Comparison of ENCODE assay signal across 17 cellular contexts in the genomic region with DNA sequence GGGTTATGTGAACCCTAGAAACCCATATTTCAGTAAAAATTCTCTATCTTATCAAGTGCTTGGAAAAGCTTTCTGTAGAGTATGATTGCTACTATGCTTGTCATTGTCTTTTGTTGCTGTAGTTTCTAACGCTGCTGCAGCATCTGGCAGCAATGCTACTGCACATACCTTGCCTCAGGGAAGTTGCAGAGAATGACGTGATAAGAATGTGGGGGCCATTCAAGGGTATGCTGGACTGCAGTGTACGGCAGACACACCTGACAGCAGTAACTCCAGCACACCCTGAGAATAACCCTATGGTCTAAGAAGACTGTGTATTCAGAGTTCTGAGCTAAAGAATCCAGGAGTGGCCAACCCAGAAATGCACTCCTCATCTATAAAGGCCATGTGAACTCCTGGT. TPM values are rescaled to one million over a fixed set of nuclear protein-coding genes. Genes with fewer than 3 reads are reported as not detected.
DNase-seq lines count a peak whose midpoint lies in the region; ATAC-seq and TF ChIP-seq lines count a peak whose summit lies in the region.
"Had no signal": no experiment of that assay in that cellular context is flagged by ENCODE, and none has a peak within 500 bp of the region (broad histone marks: within the 10 kb centered on the region; RNA-seq: fewer than 3 reads in every experiment).

No MANE protein-coding gene starts in this region.

- H3K27me3 ChIP-seq in adipocyte (replicated peaks; ENCODE audit: control insufficient read depth, insufficient read depth, low read length), result no peaks in the 10 kb centered on the region
- no peaks in the 10 kb centered on the region for H3K27me3 ChIP-seq in dorsolateral prefrontal cortex

- no peak overlapping the region for H3K27ac Mint-ChIP-seq in glutamatergic neuron (ENCODE audit: unreplicated experiment)
- no peak overlapping the region for H3K27ac Mint-ChIP-seq in activated T-helper 17 cell treated with anti-CD3 and anti-CD28 coated beads, Interleukin-2, amount 50 U/mL, for 72 hours
- H3K27ac Mint-ChIP-seq: CD8-positive, alpha-beta T cell; HFFc6 had no signal

- intact Hi-C loops in sciatic nerve (cut with DNase I), result no loop called here
- intact Hi-C loops in dorsolateral prefrontal cortex (cut with DNase I), result no loop called here

- H3K36me3 ChIP-seq in adipocyte (ENCODE audit: control insufficient read depth, insufficient read depth, low read length, severe bottlenecking), result peaks cover 60% of the 10 kb centered on the region

- H3K27ac ChIP-seq in dorsolateral prefrontal cortex, result no peak overlapping the region

- no peaks in the 10 kb centered on the region for H3K9me3 Mint-ChIP-seq in glutamatergic neuron (ENCODE audit: unreplicated experiment)
- no peaks in the 10 kb centered on the region for H3K9me3 Mint-ChIP-seq in activated T-helper 17 cell treated with anti-CD3 and anti-CD28 coated beads, Interleukin-2, amount 50 U/mL, for 72 hours
- H3K9me3 Mint-ChIP-seq: CD8-positive, alpha-beta T cell; HFFc6 had no signal

- peaks cover 13% of the 10 kb centered on the region for H3K36me3 Mint-ChIP-seq in glutamatergic neuron (ENCODE audit: unreplicated experiment)
- H3K36me3 Mint-ChIP-seq in activated T-helper 17 cell treated with anti-CD3 and anti-CD28 coated beads, Interleukin-2, amount 50 U/mL, for 72 hours (ENCODE audit: low read depth), result peaks cover 46% of the 10 kb centered on the region

- no peak overlapping the region for H3K9ac ChIP-seq in adipocyte (ENCODE audit: low read length)

- no peaks in the 10 kb centered on the region for H3K4me1 Mint-ChIP-seq in glutamatergic neuron (ENCODE audit: low read depth, unreplicated experiment)
- H3K4me1 Mint-ChIP-seq in activated T-helper 17 cell treated with anti-CD3 and anti-CD28 coated beads, Interleukin-2, amount 50 U/mL, for 72 hours, result peaks cover 8% of the 10 kb centered on the region

- TF ChIP-seq CTCF in glutamatergic neuron (IDR thresholded peaks at IDR 0.05; ENCODE audit: partially characterized antibody, unreplicated experiment) (no peak), dorsolateral prefrontal cortex (IDR thresholded peaks at IDR 0.05 in 54 of 56, conservative IDR thresholded peaks at IDR 0.05 in 2 of 56; ENCODE audit: low read depth in 1 of 56, partially characterized antibody in 56 of 56) (no peak)

- H3K4me3 ChIP-seq in adipocyte (ENCODE audit: low read length), result no peak overlapping the region
- H3K4me3 ChIP-seq in dorsolateral prefrontal cortex, result no peak overlapping the region

- H3K4me1 ChIP-seq in adipocyte (ENCODE audit: control insufficient read depth, insufficient read depth, low read length), result no peaks in the 10 kb centered on the region

- no peak overlapping the region for H3K4me3 Mint-ChIP-seq in glutamatergic neuron (ENCODE audit: unreplicated experiment)
- no peak overlapping the region for H3K4me3 Mint-ChIP-seq in activated T-helper 17 cell treated with anti-CD3 and anti-CD28 coated beads, Interleukin-2, amount 50 U/mL, for 72 hours
- H3K4me3 Mint-ChIP-seq: CD14-positive monocyte; CD8-positive, alpha-beta T cell; HFFc6 had no signal

- no peaks in the 10 kb centered on the region for H3K9me3 ChIP-seq in adipocyte (ENCODE audit: control insufficient read depth, low read length)

- DNase-seq in ELF-1 (ENCODE audit: low read depth, low spot score) (peak; percentile 45), adipocyte (ENCODE audit: low read depth) (peak; percentile 16), islet precursor cell (peak; percentile 84), sciatic nerve (ENCODE audit: low spot score) (no peak), glutamatergic neuron (no peak), dorsolateral prefrontal cortex (no peak)
- DNase-seq: CD8-positive, alpha-beta T cell; COR-L47; DND-41; GF-D8; HCEC 1CT; HFFc6 had no signal

- H3K27me3 Mint-ChIP-seq in glutamatergic neuron (ENCODE audit: unreplicated experiment), result no peaks in the 10 kb centered on the region
- no peaks in the 10 kb centered on the region for H3K27me3 Mint-ChIP-seq in activated T-helper 17 cell treated with anti-CD3 and anti-CD28 coated beads, Interleukin-2, amount 50 U/mL, for 72 hours

- peak; percentile 15 for ATAC-seq in sciatic nerve
- ATAC-seq in activated T-helper 17 cell treated with anti-CD3 and anti-CD28 coated beads, Interleukin-2, amount 50 U/mL, for 72 hours (replicated peaks), result no peak
- ATAC-seq: CD8-positive, alpha-beta T cell had no signal

RNA-seq across cellular contexts. Expression of a gene that starts 20.5 kb away (rescaled TPM):
- 32.1 TPM for total RNA-seq in sciatic nerve
- 13.7 TPM for total RNA-seq in glutamatergic neuron (ENCODE audit: unreplicated experiment)
- 10 to 100 TPM; 12.0 to 29.0 (median 18.5) TPM for total RNA-seq in dorsolateral prefrontal cortex
- total RNA-seq in activated T-helper 17 cell treated with anti-CD3 and anti-CD28 coated beads, Interleukin-2, amount 50 U/mL, for 72 hours, result 10 to 100 TPM; 27.2 to 29.9 TPM

RNA-seq across cellular contexts. Expression of a gene that starts 22.0 kb away (rescaled TPM):
- not detected for total RNA-seq in sciatic nerve
- 0.39 TPM for total RNA-seq in glutamatergic neuron (ENCODE audit: unreplicated experiment)
- 1 to 10 TPM in 6 of 120 experiments, under 1 TPM in 22, not detected in 92; 0.42 to 1.9 (median 0.62) TPM for total RNA-seq in dorsolateral prefrontal cortex
- under 1 TPM; 0.39 to 0.82 TPM for total RNA-seq in activated T-helper 17 cell treated with anti-CD3 and anti-CD28 coated beads, Interleukin-2, amount 50 U/mL, for 72 hours
- total RNA-seq: A673, H4, HFFc6, HT1080 had no signal

RNA-seq across cellular contexts. Expression of a gene that starts 30.6 kb away (rescaled TPM):
- 31.7 TPM for total RNA-seq in sciatic nerve
- not detected for total RNA-seq in glutamatergic neuron (ENCODE audit: unreplicated experiment)
- total RNA-seq in dorsolateral prefrontal cortex, result 1 to 10 TPM in 12 of 120 experiments, under 1 TPM in 45, not detected in 63; 0.36 to 2.7 (median 0.73) TPM
- not detected for total RNA-seq in activated T-helper 17 cell treated with anti-CD3 and anti-CD28 coated beads, Interleukin-2, amount 50 U/mL, for 72 hours
- total RNA-seq: A673; CD8-positive, alpha-beta T cell; HFFc6 had no signal

Comparison
In these comparisons a context has a peak if more than half of its experiments do, and no peak if none do; other contexts are left out.
1. DNase-seq: peak in ELF-1 (single experiment), adipocyte (single experiment) and islet precursor cell (single experiment); none in sciatic nerve (single experiment), glutamatergic neuron (single experiment) and dorsolateral prefrontal cortex (0 of 10).